ENCODE assay signal across 2 cellular contexts in the genomic region with DNA sequence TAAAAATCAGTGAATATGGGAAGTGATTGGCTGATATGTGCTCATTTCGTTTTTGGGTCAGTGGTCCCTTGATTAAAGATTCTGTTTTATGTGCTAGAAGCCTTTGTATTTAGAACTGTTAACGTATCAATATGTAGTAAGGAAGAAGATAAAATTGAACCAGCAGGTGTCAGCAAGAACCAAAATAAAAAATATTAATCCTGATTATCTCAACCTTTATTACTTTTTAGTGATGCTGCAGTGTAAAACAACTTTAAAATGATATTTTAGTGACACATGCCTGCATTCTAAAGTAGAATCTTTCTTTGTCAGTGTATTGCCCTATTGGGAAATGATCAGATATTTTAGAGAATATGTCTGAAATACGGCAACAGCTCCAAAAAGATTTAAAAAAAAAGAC.
TF ChIP-seq lines count a peak whose summit lies in the region.

No MANE protein-coding gene starts in this region.

TF ChIP-seq in HCT116, 20 proteins besides CTCF, POLR2A, EP300 and RAD21:
- TF ChIP-seq ZFX (IDR thresholded peaks at IDR 0.05) = no peak
- TF ChIP-seq CBX3 (IDR thresholded peaks at IDR 0.05; ENCODE audit: low read depth) = no peak
- TF ChIP-seq CEBPB (IDR thresholded peaks at IDR 0.05; ENCODE audit: low read depth) = no peak
- no peak for TF ChIP-seq SIN3A (IDR thresholded peaks at IDR 0.05; ENCODE audit: low read depth)
- TF ChIP-seq POLR2AphosphoS5 (IDR thresholded peaks at IDR 0.05; ENCODE audit: low read depth, low read length) = no peak
- TF ChIP-seq EGR1 (IDR thresholded peaks at IDR 0.05; ENCODE audit: low read depth) = no peak
- TF ChIP-seq EZH2phosphoT487 (IDR thresholded peaks at IDR 0.05; ENCODE audit: borderline replicate concordance) = no peak
- TF ChIP-seq JUND (IDR thresholded peaks at IDR 0.05) = no peak
- no peak for TF ChIP-seq ELF1 (IDR thresholded peaks at IDR 0.05; ENCODE audit: borderline replicate concordance, low read depth)
- TF ChIP-seq SP1 (IDR thresholded peaks at IDR 0.05; ENCODE audit: low read depth) = no peak
- TF ChIP-seq, protein P1, sequence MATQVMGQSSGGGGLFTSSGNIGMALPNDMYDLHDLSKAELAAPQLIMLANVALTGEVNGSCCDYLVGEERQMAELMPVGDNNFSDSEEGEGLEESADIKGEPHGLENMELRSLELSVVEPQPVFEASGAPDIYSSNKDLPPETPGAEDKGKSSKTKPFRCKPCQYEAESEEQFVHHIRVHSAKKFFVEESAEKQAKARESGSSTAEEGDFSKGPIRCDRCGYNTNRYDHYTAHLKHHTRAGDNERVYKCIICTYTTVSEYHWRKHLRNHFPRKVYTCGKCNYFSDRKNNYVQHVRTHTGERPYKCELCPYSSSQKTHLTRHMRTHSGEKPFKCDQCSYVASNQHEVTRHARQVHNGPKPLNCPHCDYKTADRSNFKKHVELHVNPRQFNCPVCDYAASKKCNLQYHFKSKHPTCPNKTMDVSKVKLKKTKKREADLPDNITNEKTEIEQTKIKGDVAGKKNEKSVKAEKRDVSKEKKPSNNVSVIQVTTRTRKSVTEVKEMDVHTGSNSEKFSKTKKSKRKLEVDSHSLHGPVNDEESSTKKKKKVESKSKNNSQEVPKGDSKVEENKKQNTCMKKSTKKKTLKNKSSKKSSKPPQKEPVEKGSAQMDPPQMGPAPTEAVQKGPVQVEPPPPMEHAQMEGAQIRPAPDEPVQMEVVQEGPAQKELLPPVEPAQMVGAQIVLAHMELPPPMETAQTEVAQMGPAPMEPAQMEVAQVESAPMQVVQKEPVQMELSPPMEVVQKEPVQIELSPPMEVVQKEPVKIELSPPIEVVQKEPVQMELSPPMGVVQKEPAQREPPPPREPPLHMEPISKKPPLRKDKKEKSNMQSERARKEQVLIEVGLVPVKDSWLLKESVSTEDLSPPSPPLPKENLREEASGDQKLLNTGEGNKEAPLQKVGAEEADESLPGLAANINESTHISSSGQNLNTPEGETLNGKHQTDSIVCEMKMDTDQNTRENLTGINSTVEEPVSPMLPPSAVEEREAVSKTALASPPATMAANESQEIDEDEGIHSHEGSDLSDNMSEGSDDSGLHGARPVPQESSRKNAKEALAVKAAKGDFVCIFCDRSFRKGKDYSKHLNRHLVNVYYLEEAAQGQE (IDR thresholded peaks at IDR 0.05; ENCODE audit: low read depth) = no peak
- TF ChIP-seq, protein P2, sequence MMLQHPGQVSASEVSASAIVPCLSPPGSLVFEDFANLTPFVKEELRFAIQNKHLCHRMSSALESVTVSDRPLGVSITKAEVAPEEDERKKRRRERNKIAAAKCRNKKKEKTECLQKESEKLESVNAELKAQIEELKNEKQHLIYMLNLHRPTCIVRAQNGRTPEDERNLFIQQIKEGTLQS (IDR thresholded peaks at IDR 0.05) = no peak
- TF ChIP-seq, protein P3, sequence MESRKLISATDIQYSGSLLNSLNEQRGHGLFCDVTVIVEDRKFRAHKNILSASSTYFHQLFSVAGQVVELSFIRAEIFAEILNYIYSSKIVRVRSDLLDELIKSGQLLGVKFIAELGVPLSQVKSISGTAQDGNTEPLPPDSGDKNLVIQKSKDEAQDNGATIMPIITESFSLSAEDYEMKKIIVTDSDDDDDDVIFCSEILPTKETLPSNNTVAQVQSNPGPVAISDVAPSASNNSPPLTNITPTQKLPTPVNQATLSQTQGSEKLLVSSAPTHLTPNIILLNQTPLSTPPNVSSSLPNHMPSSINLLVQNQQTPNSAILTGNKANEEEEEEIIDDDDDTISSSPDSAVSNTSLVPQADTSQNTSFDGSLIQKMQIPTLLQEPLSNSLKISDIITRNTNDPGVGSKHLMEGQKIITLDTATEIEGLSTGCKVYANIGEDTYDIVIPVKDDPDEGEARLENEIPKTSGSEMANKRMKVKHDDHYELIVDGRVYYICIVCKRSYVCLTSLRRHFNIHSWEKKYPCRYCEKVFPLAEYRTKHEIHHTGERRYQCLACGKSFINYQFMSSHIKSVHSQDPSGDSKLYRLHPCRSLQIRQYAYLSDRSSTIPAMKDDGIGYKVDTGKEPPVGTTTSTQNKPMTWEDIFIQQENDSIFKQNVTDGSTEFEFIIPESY (IDR thresholded peaks at IDR 0.05; ENCODE audit: extremely low read depth, insufficient replicate concordance, low read length) = no peak
- TF ChIP-seq, protein P4, sequence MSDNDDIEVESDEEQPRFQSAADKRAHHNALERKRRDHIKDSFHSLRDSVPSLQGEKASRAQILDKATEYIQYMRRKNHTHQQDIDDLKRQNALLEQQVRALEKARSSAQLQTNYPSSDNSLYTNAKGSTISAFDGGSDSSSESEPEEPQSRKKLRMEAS (IDR thresholded peaks at IDR 0.05) = no peak
- TF ChIP-seq ZNF274 (IDR thresholded peaks at IDR 0.05; ENCODE audit: low read depth, low read length) = no peak
- TF ChIP-seq SRF (IDR thresholded peaks at IDR 0.05; ENCODE audit: low read depth) = no peak
- TF ChIP-seq YY1 (IDR thresholded peaks at IDR 0.05; ENCODE audit: extremely low read depth, insufficient replicate concordance, low read depth, low read length) = no peak

TF ChIP-seq in GM12878, 131 proteins besides CTCF, POLR2A, EP300 and RAD21 (continues in another document):
- TF ChIP-seq, protein P5, sequence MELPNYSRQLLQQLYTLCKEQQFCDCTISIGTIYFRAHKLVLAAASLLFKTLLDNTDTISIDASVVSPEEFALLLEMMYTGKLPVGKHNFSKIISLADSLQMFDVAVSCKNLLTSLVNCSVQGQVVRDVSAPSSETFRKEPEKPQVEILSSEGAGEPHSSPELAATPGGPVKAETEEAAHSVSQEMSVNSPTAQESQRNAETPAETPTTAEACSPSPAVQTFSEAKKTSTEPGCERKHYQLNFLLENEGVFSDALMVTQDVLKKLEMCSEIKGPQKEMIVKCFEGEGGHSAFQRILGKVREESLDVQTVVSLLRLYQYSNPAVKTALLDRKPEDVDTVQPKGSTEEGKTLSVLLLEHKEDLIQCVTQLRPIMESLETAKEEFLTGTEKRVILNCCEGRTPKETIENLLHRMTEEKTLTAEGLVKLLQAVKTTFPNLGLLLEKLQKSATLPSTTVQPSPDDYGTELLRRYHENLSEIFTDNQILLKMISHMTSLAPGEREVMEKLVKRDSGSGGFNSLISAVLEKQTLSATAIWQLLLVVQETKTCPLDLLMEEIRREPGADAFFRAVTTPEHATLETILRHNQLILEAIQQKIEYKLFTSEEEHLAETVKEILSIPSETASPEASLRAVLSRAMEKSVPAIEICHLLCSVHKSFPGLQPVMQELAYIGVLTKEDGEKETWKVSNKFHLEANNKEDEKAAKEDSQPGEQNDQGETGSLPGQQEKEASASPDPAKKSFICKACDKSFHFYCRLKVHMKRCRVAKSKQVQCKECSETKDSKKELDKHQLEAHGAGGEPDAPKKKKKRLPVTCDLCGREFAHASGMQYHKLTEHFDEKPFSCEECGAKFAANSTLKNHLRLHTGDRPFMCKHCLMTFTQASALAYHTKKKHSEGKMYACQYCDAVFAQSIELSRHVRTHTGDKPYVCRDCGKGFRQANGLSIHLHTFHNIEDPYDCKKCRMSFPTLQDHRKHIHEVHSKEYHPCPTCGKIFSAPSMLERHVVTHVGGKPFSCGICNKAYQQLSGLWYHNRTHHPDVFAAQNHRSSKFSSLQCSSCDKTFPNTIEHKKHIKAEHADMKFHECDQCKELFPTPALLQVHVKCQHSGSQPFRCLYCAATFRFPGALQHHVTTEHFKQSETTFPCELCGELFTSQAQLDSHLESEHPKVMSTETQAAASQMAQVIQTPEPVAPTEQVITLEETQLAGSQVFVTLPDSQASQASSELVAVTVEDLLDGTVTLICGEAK (IDR thresholded peaks at IDR 0.05; ENCODE audit: borderline replicate concordance) = no peak
- no peak for TF ChIP-seq ESRRA (IDR thresholded peaks at IDR 0.05; ENCODE audit: low read length)
- TF ChIP-seq, protein P6, sequence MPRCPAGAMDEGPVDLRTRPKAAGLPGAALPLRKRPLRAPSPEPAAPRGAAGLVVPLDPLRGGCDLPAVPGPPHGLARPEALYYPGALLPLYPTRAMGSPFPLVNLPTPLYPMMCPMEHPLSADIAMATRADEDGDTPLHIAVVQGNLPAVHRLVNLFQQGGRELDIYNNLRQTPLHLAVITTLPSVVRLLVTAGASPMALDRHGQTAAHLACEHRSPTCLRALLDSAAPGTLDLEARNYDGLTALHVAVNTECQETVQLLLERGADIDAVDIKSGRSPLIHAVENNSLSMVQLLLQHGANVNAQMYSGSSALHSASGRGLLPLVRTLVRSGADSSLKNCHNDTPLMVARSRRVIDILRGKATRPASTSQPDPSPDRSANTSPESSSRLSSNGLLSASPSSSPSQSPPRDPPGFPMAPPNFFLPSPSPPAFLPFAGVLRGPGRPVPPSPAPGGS (IDR thresholded peaks at IDR 0.05; ENCODE audit: borderline replicate concordance, insufficient read depth, low read depth, low read length, poor library complexity, severe bottlenecking) = no peak
- TF ChIP-seq, protein P7, sequence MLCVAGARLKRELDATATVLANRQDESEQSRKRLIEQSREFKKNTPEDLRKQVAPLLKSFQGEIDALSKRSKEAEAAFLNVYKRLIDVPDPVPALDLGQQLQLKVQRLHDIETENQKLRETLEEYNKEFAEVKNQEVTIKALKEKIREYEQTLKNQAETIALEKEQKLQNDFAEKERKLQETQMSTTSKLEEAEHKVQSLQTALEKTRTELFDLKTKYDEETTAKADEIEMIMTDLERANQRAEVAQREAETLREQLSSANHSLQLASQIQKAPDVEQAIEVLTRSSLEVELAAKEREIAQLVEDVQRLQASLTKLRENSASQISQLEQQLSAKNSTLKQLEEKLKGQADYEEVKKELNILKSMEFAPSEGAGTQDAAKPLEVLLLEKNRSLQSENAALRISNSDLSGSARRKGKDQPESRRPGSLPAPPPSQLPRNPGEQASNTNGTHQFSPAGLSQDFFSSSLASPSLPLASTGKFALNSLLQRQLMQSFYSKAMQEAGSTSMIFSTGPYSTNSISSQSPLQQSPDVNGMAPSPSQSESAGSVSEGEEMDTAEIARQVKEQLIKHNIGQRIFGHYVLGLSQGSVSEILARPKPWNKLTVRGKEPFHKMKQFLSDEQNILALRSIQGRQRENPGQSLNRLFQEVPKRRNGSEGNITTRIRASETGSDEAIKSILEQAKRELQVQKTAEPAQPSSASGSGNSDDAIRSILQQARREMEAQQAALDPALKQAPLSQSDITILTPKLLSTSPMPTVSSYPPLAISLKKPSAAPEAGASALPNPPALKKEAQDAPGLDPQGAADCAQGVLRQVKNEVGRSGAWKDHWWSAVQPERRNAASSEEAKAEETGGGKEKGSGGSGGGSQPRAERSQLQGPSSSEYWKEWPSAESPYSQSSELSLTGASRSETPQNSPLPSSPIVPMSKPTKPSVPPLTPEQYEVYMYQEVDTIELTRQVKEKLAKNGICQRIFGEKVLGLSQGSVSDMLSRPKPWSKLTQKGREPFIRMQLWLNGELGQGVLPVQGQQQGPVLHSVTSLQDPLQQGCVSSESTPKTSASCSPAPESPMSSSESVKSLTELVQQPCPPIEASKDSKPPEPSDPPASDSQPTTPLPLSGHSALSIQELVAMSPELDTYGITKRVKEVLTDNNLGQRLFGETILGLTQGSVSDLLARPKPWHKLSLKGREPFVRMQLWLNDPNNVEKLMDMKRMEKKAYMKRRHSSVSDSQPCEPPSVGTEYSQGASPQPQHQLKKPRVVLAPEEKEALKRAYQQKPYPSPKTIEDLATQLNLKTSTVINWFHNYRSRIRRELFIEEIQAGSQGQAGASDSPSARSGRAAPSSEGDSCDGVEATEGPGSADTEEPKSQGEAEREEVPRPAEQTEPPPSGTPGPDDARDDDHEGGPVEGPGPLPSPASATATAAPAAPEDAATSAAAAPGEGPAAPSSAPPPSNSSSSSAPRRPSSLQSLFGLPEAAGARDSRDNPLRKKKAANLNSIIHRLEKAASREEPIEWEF (IDR thresholded peaks at IDR 0.05; ENCODE audit: insufficient replicate concordance, low read depth, low read length) = no peak
- TF ChIP-seq ETV6 (conservative IDR thresholded peaks at IDR 0.05 in 1 of 2, IDR thresholded peaks at IDR 0.05 in 1 of 2; ENCODE audit: borderline replicate concordance in 1 of 2, low read depth in 1 of 2) = no peak
- no peak for TF ChIP-seq SMAD5 (IDR thresholded peaks at IDR 0.05; ENCODE audit: low read depth)
- no peak for TF ChIP-seq TCF7 (IDR thresholded peaks at IDR 0.05; ENCODE audit: borderline replicate concordance)
- no peak for TF ChIP-seq ASH2L (IDR thresholded peaks at IDR 0.05; ENCODE audit: borderline replicate concordance, low read depth)
- no peak for TF ChIP-seq SREBF1 (IDR thresholded peaks at IDR 0.05; ENCODE audit: low read length)
- TF ChIP-seq MTA3 (IDR thresholded peaks at IDR 0.05; ENCODE audit: borderline replicate concordance, low read length) = no peak
- no peak for TF ChIP-seq TCF3 (IDR thresholded peaks at IDR 0.05; ENCODE audit: borderline replicate concordance, insufficient read depth, low read depth, low read length)
- no peak for TF ChIP-seq BMI1 (IDR thresholded peaks at IDR 0.05; ENCODE audit: borderline replicate concordance)
- TF ChIP-seq, protein P8, sequence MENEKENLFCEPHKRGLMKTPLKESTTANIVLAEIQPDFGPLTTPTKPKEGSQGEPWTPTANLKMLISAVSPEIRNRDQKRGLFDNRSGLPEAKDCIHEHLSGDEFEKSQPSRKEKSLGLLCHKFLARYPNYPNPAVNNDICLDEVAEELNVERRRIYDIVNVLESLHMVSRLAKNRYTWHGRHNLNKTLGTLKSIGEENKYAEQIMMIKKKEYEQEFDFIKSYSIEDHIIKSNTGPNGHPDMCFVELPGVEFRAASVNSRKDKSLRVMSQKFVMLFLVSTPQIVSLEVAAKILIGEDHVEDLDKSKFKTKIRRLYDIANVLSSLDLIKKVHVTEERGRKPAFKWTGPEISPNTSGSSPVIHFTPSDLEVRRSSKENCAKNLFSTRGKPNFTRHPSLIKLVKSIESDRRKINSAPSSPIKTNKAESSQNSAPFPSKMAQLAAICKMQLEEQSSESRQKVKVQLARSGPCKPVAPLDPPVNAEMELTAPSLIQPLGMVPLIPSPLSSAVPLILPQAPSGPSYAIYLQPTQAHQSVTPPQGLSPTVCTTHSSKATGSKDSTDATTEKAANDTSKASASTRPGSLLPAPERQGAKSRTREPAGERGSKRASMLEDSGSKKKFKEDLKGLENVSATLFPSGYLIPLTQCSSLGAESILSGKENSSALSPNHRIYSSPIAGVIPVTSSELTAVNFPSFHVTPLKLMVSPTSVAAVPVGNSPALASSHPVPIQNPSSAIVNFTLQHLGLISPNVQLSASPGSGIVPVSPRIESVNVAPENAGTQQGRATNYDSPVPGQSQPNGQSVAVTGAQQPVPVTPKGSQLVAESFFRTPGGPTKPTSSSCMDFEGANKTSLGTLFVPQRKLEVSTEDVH (IDR thresholded peaks at IDR 0.05; ENCODE audit: low read depth, partially characterized antibody) = no peak
- TF ChIP-seq SIX5 (IDR thresholded peaks at IDR 0.05; ENCODE audit: low read depth, low read length, severe bottlenecking) = no peak
- TF ChIP-seq HDAC6 (IDR thresholded peaks at IDR 0.05; ENCODE audit: unreplicated experiment) = no peak
- TF ChIP-seq IRF4 (IDR thresholded peaks at IDR 0.05; ENCODE audit: low read depth, low read length) = no peak
- TF ChIP-seq NBN (IDR thresholded peaks at IDR 0.05) = no peak
- TF ChIP-seq FOS (IDR thresholded peaks at IDR 0.05; ENCODE audit: borderline replicate concordance, extremely low read depth, insufficient read length) = no peak
